In the genomic region with DNA sequence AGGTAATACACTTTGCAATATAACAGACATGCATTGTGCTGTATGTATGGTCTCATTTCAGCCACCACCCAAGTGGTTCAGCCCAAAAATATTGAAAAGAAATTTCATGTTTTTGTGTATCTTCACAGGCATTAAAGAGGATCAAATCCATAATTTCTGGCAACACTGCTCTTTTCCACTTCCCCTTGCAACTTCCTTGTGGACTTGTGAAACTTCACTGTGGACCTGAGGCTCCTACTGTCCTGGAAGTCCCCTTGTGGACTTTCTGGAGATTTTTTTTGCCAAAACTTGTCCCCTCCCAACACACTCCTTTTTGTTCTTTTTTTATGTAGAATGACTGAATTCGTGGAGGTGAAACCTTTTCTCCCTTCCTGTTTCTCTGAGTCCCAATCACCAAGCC, we compare ENCODE assay signal across 13 cellular contexts. TPM values are rescaled to one million over a fixed set of nuclear protein-coding genes. Genes with fewer than 3 reads are reported as not detected.
DNase-seq lines count a peak whose midpoint lies in the region; ATAC-seq and TF ChIP-seq lines count a peak whose summit lies in the region.
"Had no signal": no experiment of that assay in that cellular context is flagged by ENCODE, and none has a peak within 500 bp of the region (broad histone marks: within the 10 kb centered on the region; RNA-seq: fewer than 3 reads in every experiment).

No MANE protein-coding gene starts in this region.

- TF ChIP-seq CTCF in natural killer cell (IDR thresholded peaks at IDR 0.05) (no peak), Caco-2 (IDR thresholded peaks at IDR 0.05; ENCODE audit: insufficient read depth in 1 of 2, low read depth in 1 of 2, low read length in 1 of 2, severe bottlenecking in 1 of 2, unreplicated experiment in 1 of 2) (no peak)

- CTCF ChIA-PET in activated CD4-positive, alpha-beta T cell treated with anti-CD3 and anti-CD28 coated beads, Interleukin-2, amount 10 ng/mL, durations not matched to agents 7 days and 5 days (lab: Charles Lee) = no interaction called here
- CTCF ChIA-PET in activated CD8-positive, alpha-beta T cell treated with anti-CD3 and anti-CD28 coated beads, Interleukin-2, amount 10 ng/mL, durations not matched to agents 7 days and 5 days (lab: Charles Lee) = interaction anchor here (1.8 to 6.0 kb wide), 4 partner anchors 12 to 231 kb away, joined by 5 to 56 read pairs (median 22); a partner anchor contains a TSS
- CTCF ChIA-PET in Caco-2 (lab: Charles Lee) = no interaction called here

- H3K27me3 ChIP-seq in Caco-2 (replicated peaks; ENCODE audit: control insufficient read depth, insufficient read depth, low read length) = no peaks in the 10 kb centered on the region
- H3K27me3 ChIP-seq: tibial artery had no signal

- POLR2A ChIA-PET in activated CD4-positive, alpha-beta T cell treated with anti-CD3 and anti-CD28 coated beads, Interleukin-2, amount 10 ng/mL, durations not matched to agents 7 days and 5 days (lab: Charles Lee) = no interaction called here
- POLR2A ChIA-PET in activated CD8-positive, alpha-beta T cell treated with anti-CD3 and anti-CD28 coated beads, Interleukin-2, amount 10 ng/mL, durations not matched to agents 7 days and 5 days (lab: Charles Lee) = interaction anchor here (0.6 to 5.8 kb wide), 3 partner anchors 13 to 182 kb away, joined by 3 to 95 read pairs (median 43); a partner anchor contains a TSS
- POLR2A ChIA-PET in Caco-2 (lab: Charles Lee) = no interaction called here

- peaks cover 87% of the 10 kb centered on the region for H3K4me1 Mint-ChIP-seq in activated CD4-positive, alpha-beta T cell treated with anti-CD3 and anti-CD28 coated beads, Interleukin-2, amount 10 ng/mL, durations not matched to agents 7 days and 5 days
- H3K4me1 Mint-ChIP-seq in activated CD8-positive, alpha-beta T cell treated with anti-CD3 and anti-CD28 coated beads, Interleukin-2, amount 10 ng/mL, durations not matched to agents 7 days and 5 days (ENCODE audit: low read depth) = peaks cover 89% of the 10 kb centered on the region
- H3K4me1 Mint-ChIP-seq in natural killer cell (peaks cover 81 to 84% of the 10 kb centered on the region in 2 donors), Caco-2 (ENCODE audit: low read depth, unreplicated experiment) (no peaks in the 10 kb centered on the region)

- intact Hi-C loops in natural killer cell (cut with micrococcal nuclease) (no loop called here), Caco-2 (cut with micrococcal nuclease; ENCODE audit: unreplicated experiment) (no loop called here)

- H3K36me3 Mint-ChIP-seq in activated CD4-positive, alpha-beta T cell treated with anti-CD3 and anti-CD28 coated beads, Interleukin-2, amount 10 ng/mL, durations not matched to agents 7 days and 5 days (ENCODE audit: low read depth) = peaks cover 56% of the 10 kb centered on the region
- H3K36me3 Mint-ChIP-seq in activated CD8-positive, alpha-beta T cell treated with anti-CD3 and anti-CD28 coated beads, Interleukin-2, amount 10 ng/mL, durations not matched to agents 7 days and 5 days (ENCODE audit: low read depth) = peaks cover 63% of the 10 kb centered on the region
- H3K36me3 Mint-ChIP-seq in natural killer cell (no peaks in the 10 kb centered on the region), Caco-2 (ENCODE audit: insufficient read depth, unreplicated experiment) (no peaks in the 10 kb centered on the region)
- H3K36me3 Mint-ChIP-seq: memory B cell had no signal

- no peak for DNase-seq in activated CD4-positive, alpha-beta T cell treated with anti-CD3 and anti-CD28 coated beads, Interleukin-2, amount 10 ng/mL, durations not matched to agents 7 days and 5 days
- DNase-seq in activated CD4-positive, alpha-beta T cell treated with anti-CD3 and anti-CD28 coated beads for 1 hour = no peak
- DNase-seq in activated CD8-positive, alpha-beta T cell treated with anti-CD3 and anti-CD28 coated beads, Interleukin-2, amount 10 ng/mL, durations not matched to agents 7 days and 5 days = no peak
- DNase-seq in natural killer cell (no peak), NOMO-1 treated with dmso at 0.1 percent for 144 hours (lab: John Stamatoyannopoulos, UW; ENCODE audit: unreplicated experiment) (no peak), Caco-2 (no peak)
- DNase-seq in NK-92 treated with Interleukin-12 subunit alpha and Interleukin-12 subunit beta, amount 100 ng/mL, for 24 hours (lab: John Stamatoyannopoulos, UW) = no peak
- DNase-seq: ACHN, NCI-H1694, NCI-H510A, tibial artery had no signal

- H3K27me3 Mint-ChIP-seq in activated CD4-positive, alpha-beta T cell treated with anti-CD3 and anti-CD28 coated beads, Interleukin-2, amount 10 ng/mL, durations not matched to agents 7 days and 5 days = no peaks in the 10 kb centered on the region
- no peaks in the 10 kb centered on the region for H3K27me3 Mint-ChIP-seq in activated CD8-positive, alpha-beta T cell treated with anti-CD3 and anti-CD28 coated beads, Interleukin-2, amount 10 ng/mL, durations not matched to agents 7 days and 5 days (ENCODE audit: low read depth)
- H3K27me3 Mint-ChIP-seq in natural killer cell (ENCODE audit: low read depth in 2 of 2) (no peaks in the 10 kb centered on the region), Caco-2 (ENCODE audit: insufficient read depth, unreplicated experiment) (no peaks in the 10 kb centered on the region)
- H3K27me3 Mint-ChIP-seq: memory B cell had no signal

- BruUV-seq in Caco-2 (replicated peaks; lab: Mats Ljungman, UMichigan) = no TSS peak

- no peak overlapping the region for H3K4me3 ChIP-seq in Caco-2 (ENCODE audit: low read depth, low read length)
- H3K4me3 ChIP-seq: tibial artery had no signal

- no peaks in the 10 kb centered on the region for H3K4me1 ChIP-seq in Caco-2
- H3K4me1 ChIP-seq: tibial artery had no signal

- peak overlapping the region; percentile 99 for H3K27ac Mint-ChIP-seq in activated CD4-positive, alpha-beta T cell treated with anti-CD3 and anti-CD28 coated beads, Interleukin-2, amount 10 ng/mL, durations not matched to agents 7 days and 5 days
- peak overlapping the region; percentile 97 for H3K27ac Mint-ChIP-seq in activated CD8-positive, alpha-beta T cell treated with anti-CD3 and anti-CD28 coated beads, Interleukin-2, amount 10 ng/mL, durations not matched to agents 7 days and 5 days
- H3K27ac Mint-ChIP-seq in natural killer cell (peak overlapping the region; percentile 87 to 93), Caco-2 (ENCODE audit: unreplicated experiment) (no peak overlapping the region)
- H3K27ac Mint-ChIP-seq: memory B cell had no signal

- H3K4me3 Mint-ChIP-seq in activated CD4-positive, alpha-beta T cell treated with anti-CD3 and anti-CD28 coated beads, Interleukin-2, amount 10 ng/mL, durations not matched to agents 7 days and 5 days = peak overlapping the region; percentile 69
- H3K4me3 Mint-ChIP-seq in activated CD8-positive, alpha-beta T cell treated with anti-CD3 and anti-CD28 coated beads, Interleukin-2, amount 10 ng/mL, durations not matched to agents 7 days and 5 days = peak overlapping the region; percentile 66
- H3K4me3 Mint-ChIP-seq in natural killer cell (peak overlapping the region; percentile 84), Caco-2 (ENCODE audit: unreplicated experiment) (no peak overlapping the region)

- H3K9me3 ChIP-seq in Caco-2 = no peaks in the 10 kb centered on the region
- H3K9me3 ChIP-seq: tibial artery had no signal

- peak; percentile 2 for ATAC-seq in GM21515 (IDR thresholded peaks at IDR 0.05; ENCODE audit: unreplicated experiment)
- ATAC-seq in activated CD8-positive, alpha-beta T cell treated with anti-CD3 and anti-CD28 coated beads, Interleukin-2, amount 10 ng/mL, durations not matched to agents 7 days and 5 days = peak; percentile 2
- peak in 1 of 3 donors; percentile 6 for ATAC-seq in natural killer cell

- H3K9me3 Mint-ChIP-seq in activated CD4-positive, alpha-beta T cell treated with anti-CD3 and anti-CD28 coated beads, Interleukin-2, amount 10 ng/mL, durations not matched to agents 7 days and 5 days = peaks cover 9% of the 10 kb centered on the region
- peaks cover 7% of the 10 kb centered on the region for H3K9me3 Mint-ChIP-seq in activated CD8-positive, alpha-beta T cell treated with anti-CD3 and anti-CD28 coated beads, Interleukin-2, amount 10 ng/mL, durations not matched to agents 7 days and 5 days (ENCODE audit: insufficient read depth)
- H3K9me3 Mint-ChIP-seq in natural killer cell (no peaks in the 10 kb centered on the region), Caco-2 (ENCODE audit: unreplicated experiment) (no peaks in the 10 kb centered on the region)
- H3K9me3 Mint-ChIP-seq: memory B cell had no signal

- H3K36me3 ChIP-seq in Caco-2 (ENCODE audit: control insufficient read depth, insufficient read depth, low read length) = no peaks in the 10 kb centered on the region
- H3K36me3 ChIP-seq: tibial artery had no signal

RNA-seq across cellular contexts. Expression of a gene that starts 14.3 kb away (rescaled TPM):
- 10 to 100 TPM; 31.4 to 38.7 TPM for total RNA-seq in activated CD4-positive, alpha-beta T cell treated with anti-CD3 and anti-CD28 coated beads, Interleukin-2, amount 10 ng/mL, durations not matched to agents 7 days and 5 days
- total RNA-seq in activated CD8-positive, alpha-beta T cell treated with anti-CD3 and anti-CD28 coated beads, Interleukin-2, amount 10 ng/mL, durations not matched to agents 7 days and 5 days = 10 to 100 TPM; 59.6 to 68.3 TPM
- total RNA-seq in natural killer cell = 10 to 100 TPM; 33.0 to 67.4 (median 51.8) TPM
- 16.3 and 18.3 TPM in 2 replicates for total RNA-seq in Caco-2 (2022)
